In genomic region chr6:134911532-134911931, GRCh38 we compare ENCODE assay signal across 13 cellular contexts. TPM values are rescaled to one million over a fixed set of nuclear protein-coding genes. Genes with fewer than 3 reads are reported as not detected.
DNase-seq lines count a peak whose midpoint lies in the region; ATAC-seq and TF ChIP-seq lines count a peak whose summit lies in the region.
"Had no signal": no experiment of that assay in that cellular context is flagged by ENCODE, and none has a peak within 500 bp of the region (broad histone marks: within the 10 kb centered on the region; RNA-seq: fewer than 3 reads in every experiment).

No MANE protein-coding gene starts in this region.

- H4K20me1 ChIP-seq in SK-N-SH (ENCODE audit: insufficient read depth), result no peaks in the 10 kb centered on the region

- CTCF ChIA-PET in SK-N-SH (lab: Yijun Ruan, JAX), result interaction anchor here (1.3 kb wide), 1 partner anchor 29 kb away, joined by 5 read pairs; no protein-coding TSS in a partner anchor

- H3K4me3 ChIP-seq in SK-N-SH (ENCODE audit: low read depth in 2 of 2, low read length in 1 of 2) (no peak overlapping the region), SK-N-MC (peak overlapping the region; percentile 22; the same call in 1 of the 2 replicates)
- H3K4me3 ChIP-seq: upper lobe of left lung had no signal

- H3K27ac Mint-ChIP-seq in stimulated activated effector memory CD8-positive, alpha-beta T cell treated with anti-CD3 and anti-CD28 coated beads, Interleukin-12 subunit alpha, Interleukin-12 subunit beta, amount 100 ng/mL, for 72 hours, result no peak overlapping the region
- H3K27ac Mint-ChIP-seq: activated CD4-positive, alpha-beta memory T cell treated with anti-CD3 and anti-CD28 coated beads for 36 hours had no signal

- TF ChIP-seq CTCF in SK-N-SH (IDR thresholded peaks at IDR 0.05), result no peak

- H3K4me3 Mint-ChIP-seq in stimulated activated effector memory CD8-positive, alpha-beta T cell treated with anti-CD3 and anti-CD28 coated beads, Interleukin-12 subunit alpha, Interleukin-12 subunit beta, amount 100 ng/mL, for 72 hours, result no peak overlapping the region
- H3K4me3 Mint-ChIP-seq: activated CD4-positive, alpha-beta memory T cell treated with anti-CD3 and anti-CD28 coated beads for 36 hours; neural crest cell had no signal

- no peak for ATAC-seq in SK-N-SH treated with all-trans-retinoic acid at 6 μM for 48 hours
- peak; percentile 63 for ATAC-seq in stimulated activated effector memory CD8-positive, alpha-beta T cell treated with anti-CD3 and anti-CD28 coated beads, Interleukin-12 subunit alpha, Interleukin-12 subunit beta, amount 100 ng/mL, for 72 hours

- H3K9me3 Mint-ChIP-seq in stimulated activated effector memory CD8-positive, alpha-beta T cell treated with anti-CD3 and anti-CD28 coated beads, Interleukin-12 subunit alpha, Interleukin-12 subunit beta, amount 100 ng/mL, for 72 hours, result no peaks in the 10 kb centered on the region
- H3K9me3 Mint-ChIP-seq: activated CD4-positive, alpha-beta memory T cell treated with anti-CD3 and anti-CD28 coated beads for 36 hours; neural crest cell had no signal

- no peak overlapping the region for H3K4me2 ChIP-seq in SK-N-SH

- H3K9ac ChIP-seq in SK-N-SH (no peak overlapping the region), SK-N-MC (ENCODE audit: insufficient read length) (no peak overlapping the region)

- H2AFZ ChIP-seq in SK-N-SH (ENCODE audit: low read depth), result no peak overlapping the region; the same call in 1 of the 2 replicates

- H3F3A ChIP-seq in SK-N-SH (replicated peaks; ENCODE audit: insufficient read depth), result peaks cover 24% of the 10 kb centered on the region

- POLR2A ChIA-PET in SK-N-SH (lab: Yijun Ruan, JAX), result no interaction called here

- no peaks in the 10 kb centered on the region for H3K36me3 ChIP-seq in SK-N-SH (replicated peaks in 1 of 2; ENCODE audit: control insufficient read depth in 1 of 2, insufficient read depth in 2 of 2, low read length in 1 of 2)
- no peaks in the 10 kb centered on the region for H3K36me3 ChIP-seq in SK-N-MC (ENCODE audit: insufficient read depth, low read length)
- H3K36me3 ChIP-seq: upper lobe of left lung had no signal

- peaks cover 3 to 5% of the 10 kb centered on the region in 2 experiments; a peak in 2 of 4 replicates for H3K4me1 ChIP-seq in SK-N-SH (ENCODE audit: control insufficient read depth in 1 of 2, insufficient read depth in 2 of 2, low read depth in 1 of 2, low read length in 1 of 2)
- H3K4me1 ChIP-seq: upper lobe of left lung had no signal

- H3K27ac ChIP-seq in SK-N-SH (ENCODE audit: low read depth in 2 of 2, low read length in 1 of 2) (peak overlapping the region in 1 of 2 experiments; percentile 47; a peak in 2 of 4 replicates), SK-N-MC (peak overlapping the region; percentile 81; the same call in 1 of the 2 replicates)
- H3K27ac ChIP-seq: upper lobe of left lung had no signal

- no peaks in the 10 kb centered on the region for H3K9me2 ChIP-seq in SK-N-SH

- no peaks in the 10 kb centered on the region for H3K4me1 Mint-ChIP-seq in stimulated activated effector memory CD8-positive, alpha-beta T cell treated with anti-CD3 and anti-CD28 coated beads, Interleukin-12 subunit alpha, Interleukin-12 subunit beta, amount 100 ng/mL, for 72 hours
- H3K4me1 Mint-ChIP-seq: neural crest cell had no signal

- H3K79me2 ChIP-seq in SK-N-SH (ENCODE audit: insufficient read depth), result no peaks in the 10 kb centered on the region

- no peaks in the 10 kb centered on the region for H3K36me3 Mint-ChIP-seq in stimulated activated effector memory CD8-positive, alpha-beta T cell treated with anti-CD3 and anti-CD28 coated beads, Interleukin-12 subunit alpha, Interleukin-12 subunit beta, amount 100 ng/mL, for 72 hours
- H3K36me3 Mint-ChIP-seq: activated CD4-positive, alpha-beta memory T cell treated with anti-CD3 and anti-CD28 coated beads for 36 hours had no signal

- DNase-seq in SK-N-SH, result no peak
- DNase-seq in SK-N-MC (ENCODE audit: low read depth, low spot score), result no peak
- peak; percentile 77 for DNase-seq in fibroblast of peridontal ligament (ENCODE audit: extremely low read depth)
- no peak for DNase-seq in stimulated activated effector memory CD8-positive, alpha-beta T cell treated with anti-CD3 and anti-CD28 coated beads, Interleukin-12 subunit alpha, Interleukin-12 subunit beta, amount 100 ng/mL, for 72 hours (ENCODE audit: low spot score in 2 of 2)
- DNase-seq in NCI-H2196 treated with DMSO at 0.1 percent for 48 hours (lab: John Stamatoyannopoulos, UW; ENCODE audit: unreplicated experiment), result no peak
- DNase-seq in stimulated activated CD4-positive, alpha-beta T cell treated with anti-CD3 and anti-CD28 coated beads, Interleukin-4, amount 100 ng/mL, for 24 hours, result no peak
- no peak for DNase-seq in activated CD4-positive, CD25-positive, alpha-beta regulatory T cell (lab: John Stamatoyannopoulos, UW)
- DNase-seq: activated CD4-positive, alpha-beta memory T cell treated with anti-CD3 and anti-CD28 coated beads for 36 hours; activated effector memory CD4-positive, alpha-beta T cell treated with anti-CD3 and anti-CD28 coated beads, Interleukin-2, amount 50 U/mL, for 16 hours; left cardiac atrium; upper lobe of left lung had no signal

- TF ChIP-seq EP300 in SK-N-SH (IDR thresholded peaks at IDR 0.05; ENCODE audit: borderline replicate concordance in 1 of 2, low read depth in 1 of 2, low read length in 1 of 2), result no peak

- 54% methylated on average over 1 of the region's 1 CpG for WGBS in SK-N-SH (ENCODE audit: low lambda C conversion rate)

- H3K9me3 ChIP-seq in SK-N-SH (no peaks in the 10 kb centered on the region), SK-N-MC (ENCODE audit: low read depth, low read length) (no peaks in the 10 kb centered on the region)
- H3K9me3 ChIP-seq: upper lobe of left lung had no signal

- H3K27me3 ChIP-seq in SK-N-SH (ENCODE audit: insufficient read depth), result no peaks in the 10 kb centered on the region
- H3K27me3 ChIP-seq: upper lobe of left lung had no signal

- no peak for TF ChIP-seq RAD21 in SK-N-SH (IDR thresholded peaks at IDR 0.05; ENCODE audit: low read length)

TF ChIP-seq in SK-N-SH, 30 proteins besides CTCF, POLR2A, EP300 and RAD21:
- TF ChIP-seq USF1 (IDR thresholded peaks at IDR 0.05; ENCODE audit: borderline replicate concordance, low read depth) (peak; percentile 40; the same call in 1 of the 2 replicates), POLR2AphosphoS5 (IDR thresholded peaks at IDR 0.05; ENCODE audit: low read depth, low read length) (no peak), SMC3 (IDR thresholded peaks at IDR 0.05; ENCODE audit: low read depth, low read length) (no peak), EZH2phosphoT487 (IDR thresholded peaks at IDR 0.05; ENCODE audit: borderline replicate concordance, low read depth) (no peak), TCF12 (IDR thresholded peaks at IDR 0.05) (peak; percentile 18; the same call in 1 of the 2 replicates), FOSL2 (IDR thresholded peaks at IDR 0.05; ENCODE audit: borderline replicate concordance, low read depth) (peak; percentile 49; the same call in 1 of the 2 replicates), JUND (IDR thresholded peaks at IDR 0.05) (peak; percentile 35; the same call in 1 of the 2 replicates)
- TF ChIP-seq, protein P1, sequence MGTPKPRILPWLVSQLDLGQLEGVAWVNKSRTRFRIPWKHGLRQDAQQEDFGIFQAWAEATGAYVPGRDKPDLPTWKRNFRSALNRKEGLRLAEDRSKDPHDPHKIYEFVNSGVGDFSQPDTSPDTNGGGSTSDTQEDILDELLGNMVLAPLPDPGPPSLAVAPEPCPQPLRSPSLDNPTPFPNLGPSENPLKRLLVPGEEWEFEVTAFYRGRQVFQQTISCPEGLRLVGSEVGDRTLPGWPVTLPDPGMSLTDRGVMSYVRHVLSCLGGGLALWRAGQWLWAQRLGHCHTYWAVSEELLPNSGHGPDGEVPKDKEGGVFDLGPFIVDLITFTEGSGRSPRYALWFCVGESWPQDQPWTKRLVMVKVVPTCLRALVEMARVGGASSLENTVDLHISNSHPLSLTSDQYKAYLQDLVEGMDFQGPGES (IDR thresholded peaks at IDR 0.05; ENCODE audit: low read depth, low read length), result no peak

TF ChIP-seq in SK-N-SH treated with all-trans-retinoic acid at 6 μM for 48 hours, 23 proteins besides CTCF, POLR2A, EP300 and RAD21:
- no peak for TF ChIP-seq CSRNP3 (CRISPR knock-in tag; IDR thresholded peaks at IDR 0.05)

RNA-seq across cellular contexts. Expression of gene ALDH8A1, which starts 38.4 kb away (rescaled TPM):
- polyA plus RNA-seq in SK-N-SH (2012; rRNA removed), result 0.25 and 0.26 TPM in 2 replicates
- 0.04 and 0.13 TPM in 2 replicates for polyA plus RNA-seq in SK-N-SH (2012; cell fraction: cytosol; rRNA removed)
- polyA plus RNA-seq in SK-N-SH (2012; cell fraction: nucleus; rRNA removed), result 1.4 and 3.1 TPM in 2 replicates
